1 cellular context compared by ENCODE assay signal in genomic region chr18:9575558-9575957, GRCh38.
TF ChIP-seq lines count a peak whose summit lies in the region.

No MANE protein-coding gene starts in this region.

TF ChIP-seq in HepG2, 621 proteins besides CTCF, POLR2A, EP300 and RAD21 (continued from another document and continues in another):
- TF ChIP-seq, protein P1, sequence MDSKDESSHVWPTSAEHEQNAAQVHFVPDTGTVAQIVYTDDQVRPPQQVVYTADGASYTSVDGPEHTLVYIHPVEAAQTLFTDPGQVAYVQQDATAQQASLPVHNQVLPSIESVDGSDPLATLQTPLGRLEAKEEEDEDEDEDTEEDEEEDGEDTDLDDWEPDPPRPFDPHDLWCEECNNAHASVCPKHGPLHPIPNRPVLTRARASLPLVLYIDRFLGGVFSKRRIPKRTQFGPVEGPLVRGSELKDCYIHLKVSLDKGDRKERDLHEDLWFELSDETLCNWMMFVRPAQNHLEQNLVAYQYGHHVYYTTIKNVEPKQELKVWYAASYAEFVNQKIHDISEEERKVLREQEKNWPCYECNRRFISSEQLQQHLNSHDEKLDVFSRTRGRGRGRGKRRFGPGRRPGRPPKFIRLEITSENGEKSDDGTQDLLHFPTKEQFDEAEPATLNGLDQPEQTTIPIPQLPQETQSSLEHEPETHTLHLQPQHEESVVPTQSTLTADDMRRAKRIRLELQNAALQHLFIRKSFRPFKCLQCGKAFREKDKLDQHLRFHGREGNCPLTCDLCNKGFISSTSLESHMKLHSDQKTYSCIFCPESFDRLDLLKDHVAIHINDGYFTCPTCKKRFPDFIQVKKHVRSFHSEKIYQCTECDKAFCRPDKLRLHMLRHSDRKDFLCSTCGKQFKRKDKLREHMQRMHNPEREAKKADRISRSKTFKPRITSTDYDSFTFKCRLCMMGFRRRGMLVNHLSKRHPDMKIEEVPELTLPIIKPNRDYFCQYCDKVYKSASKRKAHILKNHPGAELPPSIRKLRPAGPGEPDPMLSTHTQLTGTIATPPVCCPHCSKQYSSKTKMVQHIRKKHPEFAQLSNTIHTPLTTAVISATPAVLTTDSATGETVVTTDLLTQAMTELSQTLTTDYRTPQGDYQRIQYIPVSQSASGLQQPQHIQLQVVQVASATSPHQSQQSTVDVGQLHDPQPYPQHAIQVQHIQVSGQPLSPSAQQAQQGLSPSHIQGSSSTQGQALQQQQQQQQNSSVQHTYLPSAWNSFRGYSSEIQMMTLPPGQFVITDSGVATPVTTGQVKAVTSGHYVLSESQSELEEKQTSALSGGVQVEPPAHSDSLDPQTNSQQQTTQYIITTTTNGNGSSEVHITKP (CRISPR knock-in tag; IDR thresholded peaks at IDR 0.05; ENCODE audit: low read depth) = no peak
- TF ChIP-seq RBM39 (IDR thresholded peaks at IDR 0.05; ENCODE audit: low read depth, low read length, poor library complexity, severe bottlenecking) = no peak
- TF ChIP-seq ZNF563 (CRISPR knock-in tag; IDR thresholded peaks at IDR 0.05) = no peak
- TF ChIP-seq ZKSCAN1 (IDR thresholded peaks at IDR 0.05; ENCODE audit: low read length) = no peak
- TF ChIP-seq, protein P2, sequence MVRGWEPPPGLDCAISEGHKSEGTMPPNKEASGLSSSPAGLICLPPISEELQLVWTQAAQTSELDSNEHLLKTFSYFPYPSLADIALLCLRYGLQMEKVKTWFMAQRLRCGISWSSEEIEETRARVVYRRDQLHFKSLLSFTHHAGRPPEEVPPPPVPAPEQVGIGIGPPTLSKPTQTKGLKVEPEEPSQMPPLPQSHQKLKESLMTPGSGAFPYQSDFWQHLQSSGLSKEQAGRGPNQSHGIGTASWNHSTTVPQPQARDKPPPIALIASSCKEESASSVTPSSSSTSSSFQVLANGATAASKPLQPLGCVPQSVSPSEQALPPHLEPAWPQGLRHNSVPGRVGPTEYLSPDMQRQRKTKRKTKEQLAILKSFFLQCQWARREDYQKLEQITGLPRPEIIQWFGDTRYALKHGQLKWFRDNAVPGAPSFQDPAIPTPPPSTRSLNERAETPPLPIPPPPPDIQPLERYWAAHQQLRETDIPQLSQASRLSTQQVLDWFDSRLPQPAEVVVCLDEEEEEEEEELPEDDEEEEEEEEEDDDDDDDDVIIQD (CRISPR knock-in tag; IDR thresholded peaks at IDR 0.05; ENCODE audit: low read depth) = peak; percentile 50; the same call in 1 of the 2 replicates
- no peak for TF ChIP-seq ZSCAN29 (CRISPR knock-in tag; conservative IDR thresholded peaks at IDR 0.05)
- TF ChIP-seq FLYWCH1 (CRISPR knock-in tag; IDR thresholded peaks at IDR 0.05) = no peak
- no peak for TF ChIP-seq ZNF557 (CRISPR knock-in tag; IDR thresholded peaks at IDR 0.05)
- TF ChIP-seq TCF7L2 (IDR thresholded peaks at IDR 0.05; ENCODE audit: low read depth, low read length) = no peak
- TF ChIP-seq ZNF782 (CRISPR knock-in tag; IDR thresholded peaks at IDR 0.05; ENCODE audit: borderline replicate concordance) = no peak
- no peak for TF ChIP-seq ZNF674 (CRISPR knock-in tag; IDR thresholded peaks at IDR 0.05; ENCODE audit: low read depth)
- TF ChIP-seq, protein P3, sequence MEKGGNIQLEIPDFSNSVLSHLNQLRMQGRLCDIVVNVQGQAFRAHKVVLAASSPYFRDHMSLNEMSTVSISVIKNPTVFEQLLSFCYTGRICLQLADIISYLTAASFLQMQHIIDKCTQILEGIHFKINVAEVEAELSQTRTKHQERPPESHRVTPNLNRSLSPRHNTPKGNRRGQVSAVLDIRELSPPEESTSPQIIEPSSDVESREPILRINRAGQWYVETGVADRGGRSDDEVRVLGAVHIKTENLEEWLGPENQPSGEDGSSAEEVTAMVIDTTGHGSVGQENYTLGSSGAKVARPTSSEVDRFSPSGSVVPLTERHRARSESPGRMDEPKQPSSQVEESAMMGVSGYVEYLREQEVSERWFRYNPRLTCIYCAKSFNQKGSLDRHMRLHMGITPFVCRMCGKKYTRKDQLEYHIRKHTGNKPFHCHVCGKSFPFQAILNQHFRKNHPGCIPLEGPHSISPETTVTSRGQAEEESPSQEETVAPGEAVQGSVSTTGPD (CRISPR knock-in tag; IDR thresholded peaks at IDR 0.05) = no peak
- peak; percentile 79 for TF ChIP-seq CEBPG (CRISPR knock-in tag; IDR thresholded peaks at IDR 0.05)
- TF ChIP-seq ZBTB1 (CRISPR knock-in tag; IDR thresholded peaks at IDR 0.05; ENCODE audit: borderline replicate concordance) = no peak
- TF ChIP-seq RNF2 (conservative IDR thresholded peaks at IDR 0.05; ENCODE audit: low read depth) = no peak
- no peak for TF ChIP-seq ZNF496 (CRISPR knock-in tag; IDR thresholded peaks at IDR 0.05; ENCODE audit: insufficient replicate concordance)
- TF ChIP-seq ZFP90 (CRISPR knock-in tag; IDR thresholded peaks at IDR 0.05; ENCODE audit: borderline replicate concordance) = no peak
- TF ChIP-seq SOX5 (CRISPR knock-in tag; IDR thresholded peaks at IDR 0.05; ENCODE audit: borderline replicate concordance) = peak; percentile 42; the same call in 1 of the 2 replicates
- TF ChIP-seq TAF15 (IDR thresholded peaks at IDR 0.05; ENCODE audit: low read depth, low read length, poor library complexity, severe bottlenecking) = no peak
- TF ChIP-seq ZBTB8A (CRISPR knock-in tag; IDR thresholded peaks at IDR 0.05; ENCODE audit: borderline replicate concordance, low read depth) = no peak
- TF ChIP-seq RBM22 (optimal IDR thresholded peaks at IDR 0.05; ENCODE audit: low read length) = no peak
- TF ChIP-seq MAZ (IDR thresholded peaks at IDR 0.05; ENCODE audit: borderline replicate concordance, low read depth, low read length) = no peak
- no peak for TF ChIP-seq MAZ (CRISPR knock-in tag; IDR thresholded peaks at IDR 0.05; ENCODE audit: low read depth)
- TF ChIP-seq RFX1 (IDR thresholded peaks at IDR 0.05) = no peak
- no peak for TF ChIP-seq ZBTB20 (CRISPR knock-in tag; IDR thresholded peaks at IDR 0.05; ENCODE audit: borderline replicate concordance, low read depth)
- no peak for TF ChIP-seq ZNF713 (CRISPR knock-in tag; IDR thresholded peaks at IDR 0.05)
- TF ChIP-seq MYPOP (CRISPR knock-in tag; IDR thresholded peaks at IDR 0.05) = no peak
- no peak for TF ChIP-seq KDM2A (CRISPR knock-in tag; IDR thresholded peaks at IDR 0.05; ENCODE audit: borderline replicate concordance, low read depth)
- no peak for TF ChIP-seq MEIS2 (CRISPR knock-in tag; IDR thresholded peaks at IDR 0.05)
- TF ChIP-seq, protein P4, sequence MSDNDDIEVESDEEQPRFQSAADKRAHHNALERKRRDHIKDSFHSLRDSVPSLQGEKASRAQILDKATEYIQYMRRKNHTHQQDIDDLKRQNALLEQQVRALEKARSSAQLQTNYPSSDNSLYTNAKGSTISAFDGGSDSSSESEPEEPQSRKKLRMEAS (IDR thresholded peaks at IDR 0.05) = no peak
- TF ChIP-seq TAF1 (CRISPR knock-in tag; IDR thresholded peaks at IDR 0.05) = no peak
- TF ChIP-seq, protein P5, sequence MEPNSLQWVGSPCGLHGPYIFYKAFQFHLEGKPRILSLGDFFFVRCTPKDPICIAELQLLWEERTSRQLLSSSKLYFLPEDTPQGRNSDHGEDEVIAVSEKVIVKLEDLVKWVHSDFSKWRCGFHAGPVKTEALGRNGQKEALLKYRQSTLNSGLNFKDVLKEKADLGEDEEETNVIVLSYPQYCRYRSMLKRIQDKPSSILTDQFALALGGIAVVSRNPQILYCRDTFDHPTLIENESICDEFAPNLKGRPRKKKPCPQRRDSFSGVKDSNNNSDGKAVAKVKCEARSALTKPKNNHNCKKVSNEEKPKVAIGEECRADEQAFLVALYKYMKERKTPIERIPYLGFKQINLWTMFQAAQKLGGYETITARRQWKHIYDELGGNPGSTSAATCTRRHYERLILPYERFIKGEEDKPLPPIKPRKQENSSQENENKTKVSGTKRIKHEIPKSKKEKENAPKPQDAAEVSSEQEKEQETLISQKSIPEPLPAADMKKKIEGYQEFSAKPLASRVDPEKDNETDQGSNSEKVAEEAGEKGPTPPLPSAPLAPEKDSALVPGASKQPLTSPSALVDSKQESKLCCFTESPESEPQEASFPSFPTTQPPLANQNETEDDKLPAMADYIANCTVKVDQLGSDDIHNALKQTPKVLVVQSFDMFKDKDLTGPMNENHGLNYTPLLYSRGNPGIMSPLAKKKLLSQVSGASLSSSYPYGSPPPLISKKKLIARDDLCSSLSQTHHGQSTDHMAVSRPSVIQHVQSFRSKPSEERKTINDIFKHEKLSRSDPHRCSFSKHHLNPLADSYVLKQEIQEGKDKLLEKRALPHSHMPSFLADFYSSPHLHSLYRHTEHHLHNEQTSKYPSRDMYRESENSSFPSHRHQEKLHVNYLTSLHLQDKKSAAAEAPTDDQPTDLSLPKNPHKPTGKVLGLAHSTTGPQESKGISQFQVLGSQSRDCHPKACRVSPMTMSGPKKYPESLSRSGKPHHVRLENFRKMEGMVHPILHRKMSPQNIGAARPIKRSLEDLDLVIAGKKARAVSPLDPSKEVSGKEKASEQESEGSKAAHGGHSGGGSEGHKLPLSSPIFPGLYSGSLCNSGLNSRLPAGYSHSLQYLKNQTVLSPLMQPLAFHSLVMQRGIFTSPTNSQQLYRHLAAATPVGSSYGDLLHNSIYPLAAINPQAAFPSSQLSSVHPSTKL (CRISPR knock-in tag; IDR thresholded peaks at IDR 0.05) = peak; percentile 76
- TF ChIP-seq, protein P6, sequence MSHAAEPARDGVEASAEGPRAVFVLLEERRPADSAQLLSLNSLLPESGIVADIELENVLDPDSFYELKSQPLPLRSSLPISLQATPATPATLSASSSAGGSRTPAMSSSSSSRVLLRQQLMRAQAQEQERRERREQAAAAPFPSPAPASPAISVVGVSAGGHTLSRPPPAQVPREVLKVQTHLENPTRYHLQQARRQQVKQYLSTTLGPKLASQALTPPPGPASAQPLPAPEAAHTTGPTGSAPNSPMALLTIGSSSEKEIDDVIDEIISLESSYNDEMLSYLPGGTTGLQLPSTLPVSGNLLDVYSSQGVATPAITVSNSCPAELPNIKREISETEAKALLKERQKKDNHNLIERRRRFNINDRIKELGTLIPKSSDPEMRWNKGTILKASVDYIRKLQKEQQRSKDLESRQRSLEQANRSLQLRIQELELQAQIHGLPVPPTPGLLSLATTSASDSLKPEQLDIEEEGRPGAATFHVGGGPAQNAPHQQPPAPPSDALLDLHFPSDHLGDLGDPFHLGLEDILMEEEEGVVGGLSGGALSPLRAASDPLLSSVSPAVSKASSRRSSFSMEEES (CRISPR knock-in tag; IDR thresholded peaks at IDR 0.05) = no peak
- no peak for TF ChIP-seq ZNF367 (CRISPR knock-in tag; IDR thresholded peaks at IDR 0.05; ENCODE audit: borderline replicate concordance)
- TF ChIP-seq ZNF263 (CRISPR knock-in tag; IDR thresholded peaks at IDR 0.05) = no peak
- no peak for TF ChIP-seq ZBTB42 (CRISPR knock-in tag; IDR thresholded peaks at IDR 0.05)
- TF ChIP-seq ARID3A (IDR thresholded peaks at IDR 0.05; ENCODE audit: low read depth, low read length) = peak; percentile 93
- TF ChIP-seq BHLHE40 (IDR thresholded peaks at IDR 0.05; ENCODE audit: low read length) = 0 out of 2 replicates have a peak, but pooled peaks have one; percentile 15
- no peak for TF ChIP-seq FOXJ3 (CRISPR knock-in tag; IDR thresholded peaks at IDR 0.05; ENCODE audit: borderline replicate concordance)
- TF ChIP-seq TMF1 (CRISPR knock-in tag; IDR thresholded peaks at IDR 0.05; ENCODE audit: low read depth) = no peak
- TF ChIP-seq, protein P7, sequence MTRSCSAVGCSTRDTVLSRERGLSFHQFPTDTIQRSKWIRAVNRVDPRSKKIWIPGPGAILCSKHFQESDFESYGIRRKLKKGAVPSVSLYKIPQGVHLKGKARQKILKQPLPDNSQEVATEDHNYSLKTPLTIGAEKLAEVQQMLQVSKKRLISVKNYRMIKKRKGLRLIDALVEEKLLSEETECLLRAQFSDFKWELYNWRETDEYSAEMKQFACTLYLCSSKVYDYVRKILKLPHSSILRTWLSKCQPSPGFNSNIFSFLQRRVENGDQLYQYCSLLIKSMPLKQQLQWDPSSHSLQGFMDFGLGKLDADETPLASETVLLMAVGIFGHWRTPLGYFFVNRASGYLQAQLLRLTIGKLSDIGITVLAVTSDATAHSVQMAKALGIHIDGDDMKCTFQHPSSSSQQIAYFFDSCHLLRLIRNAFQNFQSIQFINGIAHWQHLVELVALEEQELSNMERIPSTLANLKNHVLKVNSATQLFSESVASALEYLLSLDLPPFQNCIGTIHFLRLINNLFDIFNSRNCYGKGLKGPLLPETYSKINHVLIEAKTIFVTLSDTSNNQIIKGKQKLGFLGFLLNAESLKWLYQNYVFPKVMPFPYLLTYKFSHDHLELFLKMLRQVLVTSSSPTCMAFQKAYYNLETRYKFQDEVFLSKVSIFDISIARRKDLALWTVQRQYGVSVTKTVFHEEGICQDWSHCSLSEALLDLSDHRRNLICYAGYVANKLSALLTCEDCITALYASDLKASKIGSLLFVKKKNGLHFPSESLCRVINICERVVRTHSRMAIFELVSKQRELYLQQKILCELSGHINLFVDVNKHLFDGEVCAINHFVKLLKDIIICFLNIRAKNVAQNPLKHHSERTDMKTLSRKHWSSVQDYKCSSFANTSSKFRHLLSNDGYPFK (CRISPR knock-in tag; IDR thresholded peaks at IDR 0.05; ENCODE audit: borderline replicate concordance) = no peak
- no peak for TF ChIP-seq DR1 (CRISPR knock-in tag; IDR thresholded peaks at IDR 0.05)
- no peak for TF ChIP-seq ZNF616 (CRISPR knock-in tag; IDR thresholded peaks at IDR 0.05; ENCODE audit: low read depth)
- peak; percentile 27; the same call in 1 of the 2 replicates for TF ChIP-seq ZNF124 (CRISPR knock-in tag; IDR thresholded peaks at IDR 0.05)
- TF ChIP-seq ISL2 (CRISPR knock-in tag; IDR thresholded peaks at IDR 0.05) = no peak
- TF ChIP-seq ZNF234 (CRISPR knock-in tag; conservative IDR thresholded peaks at IDR 0.05) = no peak
- TF ChIP-seq PAX8 (CRISPR knock-in tag; IDR thresholded peaks at IDR 0.05; ENCODE audit: borderline replicate concordance) = no peak
- no peak for TF ChIP-seq ZNF660 (CRISPR knock-in tag; IDR thresholded peaks at IDR 0.05; ENCODE audit: borderline replicate concordance, low read depth)
